Comparison of ENCODE assay signal across 16 cellular contexts in genomic region chr2:180952731-180953336, GRCh38. TPM values are rescaled to one million over a fixed set of nuclear protein-coding genes. Genes with fewer than 3 reads are reported as not detected.
DNase-seq lines count a peak whose midpoint lies in the region; ATAC-seq and TF ChIP-seq lines count a peak whose summit lies in the region.
"Had no signal": no experiment of that assay in that cellular context is flagged by ENCODE, and none has a peak within 500 bp of the region (broad histone marks: within the 10 kb centered on the region; RNA-seq: fewer than 3 reads in every experiment).

No MANE protein-coding gene starts in this region.

- H3K4me3 ChIP-seq in spleen, result no peak overlapping the region

- ATAC-seq in GM18498 (IDR thresholded peaks at IDR 0.05; ENCODE audit: unreplicated experiment) (peak; percentile 13), HG02642 (IDR thresholded peaks at IDR 0.05; ENCODE audit: poor library complexity, unreplicated experiment) (peak; percentile 4)
- no peak for ATAC-seq in activated T-helper 17 cell treated with anti-CD3 and anti-CD28 coated beads, Interleukin-2, amount 50 U/mL, for 72 hours (replicated peaks)
- ATAC-seq: HCT116 had no signal

- H3K36me3 Mint-ChIP-seq in activated T-helper 17 cell treated with anti-CD3 and anti-CD28 coated beads, Interleukin-2, amount 50 U/mL, for 72 hours (ENCODE audit: low read depth), result no peaks in the 10 kb centered on the region
- H3K36me3 Mint-ChIP-seq: CD4-positive, alpha-beta memory T cell had no signal

- H3K9me3 ChIP-seq in spleen, result no peaks in the 10 kb centered on the region

- no peak for TF ChIP-seq POLR2A in spleen (IDR thresholded peaks at IDR 0.05)

- peak overlapping the region; percentile 9 for H3K27ac Mint-ChIP-seq in activated T-helper 17 cell treated with anti-CD3 and anti-CD28 coated beads, Interleukin-2, amount 50 U/mL, for 72 hours
- H3K27ac Mint-ChIP-seq: CD4-positive, alpha-beta memory T cell had no signal

- intact Hi-C loops in spleen (cut with DNase I; ENCODE audit: low total_unique reads), result no loop called here

- peaks cover 23% of the 10 kb centered on the region for H3K27me3 Mint-ChIP-seq in activated T-helper 17 cell treated with anti-CD3 and anti-CD28 coated beads, Interleukin-2, amount 50 U/mL, for 72 hours

- H3K9me3 Mint-ChIP-seq in activated T-helper 17 cell treated with anti-CD3 and anti-CD28 coated beads, Interleukin-2, amount 50 U/mL, for 72 hours, result no peaks in the 10 kb centered on the region

- H3K27me3 ChIP-seq in spleen (replicated peaks in 1 of 7), result no peaks in the 10 kb centered on the region

- H3K4me1 Mint-ChIP-seq in activated T-helper 17 cell treated with anti-CD3 and anti-CD28 coated beads, Interleukin-2, amount 50 U/mL, for 72 hours, result no peaks in the 10 kb centered on the region
- H3K4me1 Mint-ChIP-seq: CD4-positive, alpha-beta memory T cell had no signal

- H3K27ac ChIP-seq in spleen, result no peak overlapping the region
- H3K27ac ChIP-seq: C4-2B had no signal

- DNase-seq in kidney glomerular epithelial cell (lab: John Stamatoyannopoulos, UW) (no peak), NCI-H2081 treated with DMSO at 0.1 percent for 48 hours (lab: John Stamatoyannopoulos, UW) (no peak), spleen (no peak)
- DNase-seq: AML-193; CD4-positive, alpha-beta memory T cell; DMS153; DMS79; GDM1; GOT3; H7; KBM-7 had no signal

- TF ChIP-seq CTCF in spleen (IDR thresholded peaks at IDR 0.05 in 8 of 11, conservative IDR thresholded peaks at IDR 0.05 in 3 of 11), result no peak

- no peaks in the 10 kb centered on the region for H3K36me3 ChIP-seq in spleen

- no peaks in the 10 kb centered on the region for H3K4me1 ChIP-seq in spleen

- no peak overlapping the region for H3K4me3 Mint-ChIP-seq in activated T-helper 17 cell treated with anti-CD3 and anti-CD28 coated beads, Interleukin-2, amount 50 U/mL, for 72 hours
- H3K4me3 Mint-ChIP-seq: CD4-positive, alpha-beta memory T cell had no signal

RNA-seq across cellular contexts. Expression of gene UBE2E3, which starts 27.6 kb away (rescaled TPM):
- total RNA-seq in activated T-helper 17 cell treated with anti-CD3 and anti-CD28 coated beads, Interleukin-2, amount 50 U/mL, for 72 hours, result 10 to 100 TPM; 26.9 to 38.1 TPM
- 10 to 100 TPM; 29.9 to 66.5 (median 49.9) TPM for total RNA-seq in spleen
- polyA plus RNA-seq in spleen, result 10 to 100 TPM; 36.5 to 49.5 (median 46.7) TPM
